In the genomic region with DNA sequence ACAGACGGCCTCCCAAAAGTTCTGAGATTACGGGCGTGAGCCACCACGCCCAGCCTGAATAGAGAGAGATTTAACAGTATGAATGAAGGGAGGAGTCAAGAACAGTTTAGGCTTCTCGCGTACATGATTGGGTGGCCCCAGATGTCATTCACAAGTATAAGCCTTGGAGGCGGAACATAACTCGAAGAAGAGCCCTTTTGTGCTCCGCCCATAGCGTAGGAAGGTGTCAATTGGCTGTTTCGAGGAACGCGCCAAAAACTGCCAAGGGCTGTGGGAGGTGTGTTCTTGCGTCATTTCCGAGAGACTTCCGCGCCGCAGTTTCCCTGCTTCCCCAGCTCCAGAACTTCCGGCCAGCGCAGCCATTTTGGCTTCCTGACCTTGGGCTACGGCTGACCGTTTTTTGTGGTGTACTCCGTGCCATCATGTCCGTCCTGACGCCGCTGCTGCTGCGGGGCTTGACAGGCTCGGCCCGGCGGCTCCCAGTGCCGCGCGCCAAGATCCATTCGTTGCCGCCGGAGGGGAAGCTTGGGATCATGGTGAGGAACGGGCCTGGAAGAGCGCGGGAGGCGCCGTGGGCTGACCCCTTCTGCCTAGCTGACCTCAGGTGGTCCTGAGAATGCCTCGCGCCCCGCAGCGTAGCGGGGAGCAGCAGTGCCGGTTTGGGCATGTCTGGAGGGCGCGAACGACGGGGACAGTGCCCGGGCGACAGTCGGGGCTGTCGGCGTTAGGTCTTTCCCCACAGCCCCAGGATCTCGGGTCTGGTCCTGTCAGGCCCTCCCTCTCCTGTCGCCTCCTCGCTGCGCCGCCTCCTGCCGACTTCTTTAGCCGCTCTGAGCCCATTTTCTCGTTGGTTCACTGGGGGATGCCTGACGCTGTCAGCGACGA, we compare ENCODE assay signal across 8 cellular contexts. TPM values are rescaled to one million over a fixed set of nuclear protein-coding genes. Genes with fewer than 3 reads are reported as not detected.
DNase-seq lines count a peak whose midpoint lies in the region; ATAC-seq and TF ChIP-seq lines count a peak whose summit lies in the region.

A gene with protein sequence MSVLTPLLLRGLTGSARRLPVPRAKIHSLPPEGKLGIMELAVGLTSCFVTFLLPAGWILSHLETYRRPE (plus strand): TSS at position 362 of the 885 bp plus-strand sequence. CDS start 61 bp downstream, at position 423.

- H4K20me1 ChIP-seq in KMS-11 (ENCODE audit: insufficient read depth), result no peaks in the 10 kb centered on the region

- H3K36me3 ChIP-seq in KMS-11 (ENCODE audit: insufficient read depth) (no peaks in the 10 kb centered on the region), Peyer's patch (peaks cover 0 to 16% (median 0%) of the 10 kb centered on the region in 3 donors), esophagus (ENCODE audit: control insufficient read depth in 2 of 2, insufficient read depth in 2 of 2, low read length in 1 of 2) (peaks cover 0 to 11% of the 10 kb centered on the region in 2 donors), mucosa of stomach (ENCODE audit: control insufficient read depth, insufficient read depth, low read length) (no peaks in the 10 kb centered on the region)

- peaks cover 30% of the 10 kb centered on the region for H3K79me2 ChIP-seq in KMS-11 (ENCODE audit: insufficient read depth, low read depth)

- H3K4me1 ChIP-seq in KMS-11 (ENCODE audit: low read depth, poor library complexity, severe bottlenecking) (peaks cover 13% of the 10 kb centered on the region), Peyer's patch (peaks cover 0 to 15% (median 10%) of the 10 kb centered on the region in 4 donors), esophagus (ENCODE audit: control insufficient read depth in 2 of 2, insufficient read depth in 2 of 2, low read length in 1 of 2) (peaks cover 10 to 14% of the 10 kb centered on the region in 2 donors), mucosa of stomach (ENCODE audit: control insufficient read depth, insufficient read depth, low read length) (peaks cover 26% of the 10 kb centered on the region)

- H3K9ac ChIP-seq in KMS-11, result peak within 1 kb of the TSS; percentile 97
- H3K9ac ChIP-seq in mucosa of stomach (ENCODE audit: low read length), result peak within 1 kb of the TSS; percentile 99

- H3K27ac ChIP-seq in KMS-11 (peak within 1 kb of the TSS; percentile 94), Peyer's patch (peak within 1 kb of the TSS; percentile 90 to 95 (median 94)), esophagus (ENCODE audit: low read depth in 2 of 2, low read length in 1 of 2) (peak within 1 kb of the TSS; percentile 98 to 100)

- H3K4me2 ChIP-seq in KMS-11, result peak within 1 kb of the TSS; percentile 69

- DNase-seq in DMS79 (lab: John Stamatoyannopoulos, UW) (peak; percentile 99), Peyer's patch (peak; percentile 95 to 99 (median 96))
- peak; percentile 95 for DNase-seq in activated T-cell treated with anti-CD3 and anti-CD28 coated beads, Interleukin-2, amount 50 U/mL, for 48 hours
- DNase-seq in stimulated activated CD8-positive, alpha-beta memory T cell treated with anti-CD3 and anti-CD28 coated beads, Interleukin-7, amount 100 ng/mL, for 1 hour (ENCODE audit: low read depth in 2 of 2), result peak; percentile 87 to 89

- 0% methylated on average over 67 of the region's 67 CpGs for WGBS in esophagus, 2 donors

- no peaks in the 10 kb centered on the region for H3K9me3 ChIP-seq in Peyer's patch
- no peaks in the 10 kb centered on the region for H3K9me3 ChIP-seq in esophagus (ENCODE audit: control insufficient read depth in 2 of 2, insufficient read depth in 1 of 2, low read depth in 1 of 2, low read length in 1 of 2)
- H3K9me3 ChIP-seq in mucosa of stomach (ENCODE audit: control insufficient read depth, low read length), result no peaks in the 10 kb centered on the region

- H2AFZ ChIP-seq in KMS-11 (ENCODE audit: low read depth), result peak within 1 kb of the TSS; percentile 88

- peak; percentile 97 for ATAC-seq in GM21737 (IDR thresholded peaks at IDR 0.05; ENCODE audit: unreplicated experiment)

- TF ChIP-seq POLR2A in Peyer's patch (IDR thresholded peaks at IDR 0.05), result peak; percentile 52 to 53

- TF ChIP-seq CTCF in KMS-11 (conservative IDR thresholded peaks at IDR 0.05; ENCODE audit: low read depth, low read length) (no peak), Peyer's patch (IDR thresholded peaks at IDR 0.05) (peak in 1 of 6 experiments; percentile 9)

- no peak within 1 kb of the TSS for H3K4me3 ChIP-seq in KMS-11 (IDR thresholded peaks at IDR 0.05; ENCODE audit: insufficient read depth, low read depth, low read length)
- H3K4me3 ChIP-seq in Peyer's patch, result peak within 1 kb of the TSS; percentile 71 to 98 (median 92)
- peak within 1 kb of the TSS; percentile 92 to 99 for H3K4me3 ChIP-seq in esophagus (ENCODE audit: low read depth in 1 of 2, low read length in 2 of 2)
- peak within 1 kb of the TSS; percentile 98 for H3K4me3 ChIP-seq in mucosa of stomach (ENCODE audit: low read length)

- H3K27me3 ChIP-seq in KMS-11 (ENCODE audit: insufficient read depth, low read depth), result no peaks in the 10 kb centered on the region
- H3K27me3 ChIP-seq in Peyer's patch, result no peaks in the 10 kb centered on the region
- no peaks in the 10 kb centered on the region for H3K27me3 ChIP-seq in esophagus (ENCODE audit: control insufficient read depth in 1 of 2, insufficient read depth in 2 of 2, low read length in 2 of 2)
- H3K27me3 ChIP-seq in mucosa of stomach (ENCODE audit: control insufficient read depth, insufficient read depth, low read length), result no peaks in the 10 kb centered on the region

RNA-seq across cellular contexts. Expression of the gene that starts here (rescaled TPM):
- 1,000 to 10,000 TPM in 2 of 4 donors, 100 to 1,000 TPM in 2; 390 to 1,297 (median 877) TPM for total RNA-seq in Peyer's patch
- polyA plus RNA-seq in esophagus, result 1,000 to 10,000 TPM in 1 of 2 donors, 100 to 1,000 TPM in 1; 737 to 1,011 TPM
